ENCODE assay signal across 9 cellular contexts in the genomic region with DNA sequence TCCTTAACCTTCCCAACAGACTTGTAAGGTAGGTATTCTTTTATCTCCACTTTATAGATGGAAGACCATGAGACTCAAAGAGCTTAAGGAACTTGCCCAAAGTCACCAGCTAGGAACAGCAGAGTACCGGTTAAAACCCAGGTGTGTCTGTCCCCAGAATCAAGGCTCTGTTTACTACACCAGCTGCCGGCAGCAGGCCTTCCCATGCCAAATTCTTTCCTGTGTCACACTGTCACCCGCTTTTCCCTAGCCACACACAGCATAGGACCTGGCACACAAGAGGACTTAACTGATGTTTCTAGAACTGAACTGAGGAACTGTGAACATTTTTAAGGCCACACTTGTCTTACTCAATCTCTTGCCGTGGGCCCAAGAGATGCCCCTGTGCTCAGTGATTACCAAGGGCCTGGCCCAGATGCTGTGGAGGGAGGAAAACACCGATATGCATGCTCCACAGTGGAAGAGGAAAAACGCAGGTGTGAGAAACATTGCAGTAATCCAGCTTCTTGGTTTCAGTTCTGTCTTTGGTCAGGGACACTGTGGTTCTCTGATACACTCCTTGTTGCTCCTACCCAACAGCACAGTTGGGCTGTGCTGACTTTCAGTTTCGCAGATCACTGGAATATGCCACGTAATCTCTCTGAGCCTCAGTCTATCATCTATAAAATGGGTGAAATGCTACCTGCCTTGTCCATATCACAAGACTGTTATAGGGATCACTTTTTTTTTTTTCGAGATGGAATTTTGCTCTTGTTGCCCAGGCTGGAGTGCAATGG. TPM values are rescaled to one million over a fixed set of nuclear protein-coding genes. Genes with fewer than 3 reads are reported as not detected.
DNase-seq lines count a peak whose midpoint lies in the region; ATAC-seq and TF ChIP-seq lines count a peak whose summit lies in the region.
"Had no signal": no experiment of that assay in that cellular context is flagged by ENCODE, and none has a peak within 500 bp of the region (broad histone marks: within the 10 kb centered on the region; RNA-seq: fewer than 3 reads in every experiment).

No MANE protein-coding gene starts in this region.

- ATAC-seq in activated T-cell treated with anti-CD3 and anti-CD28 coated beads, Interleukin-2, amount 50 U/mL, for 4 hours, result peak; percentile 78 to 85
- peak; percentile 73 for ATAC-seq in HG02970 (IDR thresholded peaks at IDR 0.05; ENCODE audit: low FRiP score, unreplicated experiment)
- peak; percentile 92 to 94 for ATAC-seq in stimulated activated naive B cell treated with anti-CD40 and anti-IgM and Interleukin-4, amounts not matched to agents 10 μg/mL and 1 μg/mL and 100 μg/mL, for 72 hours (replicated peaks)

- no peak for DNase-seq in activated T-cell treated with anti-CD3 and anti-CD28 coated beads, Interleukin-2, amount 50 U/mL, for 4 hours
- no peak for DNase-seq in activated T-cell treated with anti-CD3 and anti-CD28 coated beads, Interleukin-2, amount 50 U/mL, for 1 hour
- peak; percentile 63 for DNase-seq in stimulated activated naive B cell treated with anti-CD40 and anti-IgM and Interleukin-4, amounts not matched to agents 10 μg/mL and 1 μg/mL and 100 μg/mL, for 72 hours
- DNase-seq in ureter (ENCODE audit: low spot score) (no peak), AG20443 (ENCODE audit: low spot score) (no peak), iPS-NIHi7 (ENCODE audit: extremely low spot score) (no peak)

- H3K27ac Mint-ChIP-seq in stimulated activated naive B cell treated with anti-CD40 and anti-IgM and Interleukin-4, amounts not matched to agents 10 μg/mL and 1 μg/mL and 100 μg/mL, for 72 hours, result peak overlapping the region; percentile 91

- H3K4me1 Mint-ChIP-seq in activated T-cell treated with anti-CD3 and anti-CD28 coated beads, Interleukin-2, amount 50 U/mL, for 4 hours (ENCODE audit: low read depth), result peaks cover 20% of the 10 kb centered on the region
- H3K4me1 Mint-ChIP-seq in stimulated activated naive B cell treated with anti-CD40 and anti-IgM and Interleukin-4, amounts not matched to agents 10 μg/mL and 1 μg/mL and 100 μg/mL, for 72 hours, result peaks cover 58 to 82% of the 10 kb centered on the region in 2 donors

- peak overlapping the region; percentile 12 for H3K4me3 Mint-ChIP-seq in activated T-cell treated with anti-CD3 and anti-CD28 coated beads, Interleukin-2, amount 50 U/mL, for 4 hours
- H3K4me3 Mint-ChIP-seq in stimulated activated naive B cell treated with anti-CD40 and anti-IgM and Interleukin-4, amounts not matched to agents 10 μg/mL and 1 μg/mL and 100 μg/mL, for 72 hours, result peak overlapping the region; percentile 18 to 34

- H3K36me3 Mint-ChIP-seq in activated T-cell treated with anti-CD3 and anti-CD28 coated beads, Interleukin-2, amount 50 U/mL, for 4 hours (ENCODE audit: insufficient read depth), result no peaks in the 10 kb centered on the region
- peaks cover 11 to 21% of the 10 kb centered on the region in 2 donors for H3K36me3 Mint-ChIP-seq in stimulated activated naive B cell treated with anti-CD40 and anti-IgM and Interleukin-4, amounts not matched to agents 10 μg/mL and 1 μg/mL and 100 μg/mL, for 72 hours

- H3K27ac ChIP-seq in VCaP, result peak overlapping the region; percentile 18; the same call in 1 of the 2 replicates

- no peaks in the 10 kb centered on the region for H3K9me3 Mint-ChIP-seq in activated T-cell treated with anti-CD3 and anti-CD28 coated beads, Interleukin-2, amount 50 U/mL, for 4 hours
- peaks cover 0 to 1% of the 10 kb centered on the region in 2 donors for H3K9me3 Mint-ChIP-seq in stimulated activated naive B cell treated with anti-CD40 and anti-IgM and Interleukin-4, amounts not matched to agents 10 μg/mL and 1 μg/mL and 100 μg/mL, for 72 hours

- H3K27me3 Mint-ChIP-seq in activated T-cell treated with anti-CD3 and anti-CD28 coated beads, Interleukin-2, amount 50 U/mL, for 4 hours (ENCODE audit: low read depth), result no peaks in the 10 kb centered on the region
- H3K27me3 Mint-ChIP-seq in stimulated activated naive B cell treated with anti-CD40 and anti-IgM and Interleukin-4, amounts not matched to agents 10 μg/mL and 1 μg/mL and 100 μg/mL, for 72 hours, result no peaks in the 10 kb centered on the region

- no peak for TF ChIP-seq CTCF in VCaP (conservative IDR thresholded peaks at IDR 0.05)

RNA-seq across cellular contexts. Expression of a gene that starts 13.9 kb away (rescaled TPM):
- total RNA-seq in activated T-cell treated with anti-CD3 and anti-CD28 coated beads, Interleukin-2, amount 50 U/mL, for 4 hours, result 10 to 100 TPM in 2 of 3 donors, 1 to 10 TPM in 1; 8.9 to 21.4 (median 16.5) TPM
- total RNA-seq in ureter, result 3.2 TPM
- total RNA-seq: glomerular endothelial cell had no signal

RNA-seq across cellular contexts. Expression of a gene that starts 43.1 kb away (rescaled TPM):
- 10 to 100 TPM; 44.1 to 80.5 (median 71.7) TPM for total RNA-seq in activated T-cell treated with anti-CD3 and anti-CD28 coated beads, Interleukin-2, amount 50 U/mL, for 4 hours
- 24.0 TPM for total RNA-seq in ureter
- total RNA-seq: glomerular endothelial cell had no signal
